ENCODE assay signal across 11 cellular contexts in genomic region chr10:12597800-12598750, GRCh38.
A peak's percentile ranks its signal among the peaks of the same experiment; 100 is the strongest.
DNase-seq lines count a peak whose midpoint lies in the region; ATAC-seq and TF ChIP-seq lines count a peak whose summit lies in the region.
"Had no signal": no experiment of that assay in that cellular context is flagged by ENCODE, and none has a peak within 500 bp of the region (broad histone marks: within the 10 kb centered on the region; RNA-seq: fewer than 3 reads in every experiment).

No MANE protein-coding gene starts in this region.

- H3K9me2 ChIP-seq in GM23338 (ENCODE audit: insufficient read depth): peaks cover 6% of the 10 kb centered on the region; the same call in 1 of the 2 replicates

- no peak overlapping the region for H3K27ac ChIP-seq in BLaER1 treated with 17β-estradiol and CSF1 and Interleukin-3, amounts not matched to agents 10 nM and 100 nM
- H3K27ac ChIP-seq in GM23338 (ENCODE audit: low read depth) (no peak overlapping the region), stomach (no peak overlapping the region)
- H3K27ac ChIP-seq: heart left ventricle had no signal

- H3K36me3 Mint-ChIP-seq in GM23338 (ENCODE audit: low read depth): peaks cover 12% of the 10 kb centered on the region; the same call in 2 of the 3 replicates

- H3K27ac Mint-ChIP-seq in GM23338: no peak overlapping the region

- H3F3A ChIP-seq in GM23338 (replicated peaks; ENCODE audit: low read depth): no peaks in the 10 kb centered on the region

- H2AFZ ChIP-seq in GM23338: no peak overlapping the region

- H3K27me3 Mint-ChIP-seq in GM23338 (ENCODE audit: insufficient read depth, low read depth, poor library complexity): peaks cover 4% of the 10 kb centered on the region

- peak; percentile 71 for DNase-seq in NCI-H1092 (lab: John Stamatoyannopoulos, UW)
- peak; percentile 8 for DNase-seq in NCI-H524 treated with DMSO at 0.1 percent for 48 hours (lab: John Stamatoyannopoulos, UW)
- DNase-seq in dermis blood vessel endothelial cell: peak; percentile 31
- DNase-seq in GM23338 (ENCODE audit: low spot score): no peak
- no peak for DNase-seq in stomach
- DNase-seq: activated gamma-delta T cell treated with Interleukin-2 at 50 U/mL for 16 hours, heart left ventricle, mammary epithelial cell had no signal

- TF ChIP-seq EP300 in stomach (IDR thresholded peaks at IDR 0.05): no peak

- no peak overlapping the region for H3K4me3 Mint-ChIP-seq in GM23338

- no peaks in the 10 kb centered on the region for H3K27me3 ChIP-seq in BLaER1 treated with 17β-estradiol and CSF1 and Interleukin-3, amounts not matched to agents 10 nM and 100 nM
- no peaks in the 10 kb centered on the region for H3K27me3 ChIP-seq in GM23338 (ENCODE audit: insufficient read depth)
- H3K27me3 ChIP-seq in stomach: no peaks in the 10 kb centered on the region
- H3K27me3 ChIP-seq: heart left ventricle had no signal

- H3K4me2 ChIP-seq in BLaER1 treated with 17β-estradiol and CSF1 and Interleukin-3, amounts not matched to agents 10 nM and 100 nM: peak overlapping the region in 9 of 11 experiments; percentile 14 to 63 (median 45); a peak in 17 of 22 replicates
- no peak overlapping the region for H3K4me2 ChIP-seq in GM23338

- H3K79me2 ChIP-seq in GM23338 (replicated peaks; ENCODE audit: insufficient read depth): no peaks in the 10 kb centered on the region

- ATAC-seq in GM23338 (no peak), HG02884 (IDR thresholded peaks at IDR 0.05; ENCODE audit: unreplicated experiment) (no peak), HG03025 (IDR thresholded peaks at IDR 0.05; ENCODE audit: low FRiP score, unreplicated experiment) (no peak)
- ATAC-seq: heart left ventricle had no signal

- peaks cover 0 to 12% (median 0%) of the 10 kb centered on the region in 11 experiments; a peak in 5 of 22 replicates for H3K36me3 ChIP-seq in BLaER1 treated with 17β-estradiol and CSF1 and Interleukin-3, amounts not matched to agents 10 nM and 100 nM
- no peaks in the 10 kb centered on the region for H3K36me3 ChIP-seq in GM23338 (ENCODE audit: insufficient read depth)
- no peaks in the 10 kb centered on the region for H3K36me3 ChIP-seq in stomach
- H3K36me3 ChIP-seq: heart left ventricle had no signal

- H4K20me1 ChIP-seq in BLaER1 treated with 17β-estradiol and CSF1 and Interleukin-3, amounts not matched to agents 10 nM and 100 nM: no peaks in the 10 kb centered on the region
- no peaks in the 10 kb centered on the region for H4K20me1 ChIP-seq in GM23338 (replicated peaks; ENCODE audit: insufficient read depth)

- no peak for TF ChIP-seq CTCF in GM23338 (conservative IDR thresholded peaks at IDR 0.05; ENCODE audit: low read depth in 2 of 2)
- no peak for TF ChIP-seq CTCF in stomach (IDR thresholded peaks at IDR 0.05)

- peaks cover 31 to 43% (median 35%) of the 10 kb centered on the region in 10 experiments for H3K4me1 ChIP-seq in BLaER1 treated with 17β-estradiol and CSF1 and Interleukin-3, amounts not matched to agents 10 nM and 100 nM
- no peaks in the 10 kb centered on the region for H3K4me1 ChIP-seq in GM23338 (ENCODE audit: insufficient read depth)
- H3K4me1 ChIP-seq in stomach: peaks cover 0 to 5% (median 0%) of the 10 kb centered on the region in 4 donors

- peaks cover 10% of the 10 kb centered on the region; the same call in 2 of the 3 replicates for H3K4me1 Mint-ChIP-seq in GM23338

- no peak overlapping the region for H3K4me3 ChIP-seq in BLaER1 treated with 17β-estradiol and CSF1 and Interleukin-3, amounts not matched to agents 10 nM and 100 nM
- H3K4me3 ChIP-seq in GM23338 (no peak overlapping the region), stomach (no peak overlapping the region)
- H3K4me3 ChIP-seq: heart left ventricle had no signal

- WGBS in stomach, 5 donors: 69 to 77% (median 75%) methylated on average over 15 of the region's 15 CpGs

- peaks cover 16% of the 10 kb centered on the region; the same call in 2 of the 3 replicates for H3K9me3 Mint-ChIP-seq in GM23338

- intact Hi-C loops in stomach (cut with DNase I; ENCODE audit: low total_unique reads): no loop called here

- no peak overlapping the region for H3K9ac ChIP-seq in BLaER1 treated with 17β-estradiol and CSF1 and Interleukin-3, amounts not matched to agents 10 nM and 100 nM

- TF ChIP-seq POLR2A in stomach (IDR thresholded peaks at IDR 0.05): no peak

- H3K9me3 ChIP-seq in BLaER1 treated with 17β-estradiol and CSF1 and Interleukin-3, amounts not matched to agents 10 nM and 100 nM (replicated peaks in 1 of 11): peaks cover 8 to 43% (median 18%) of the 10 kb centered on the region in 11 experiments
- no peaks in the 10 kb centered on the region for H3K9me3 ChIP-seq in stomach
- H3K9me3 ChIP-seq: heart left ventricle had no signal

TF ChIP-seq in GM23338, 12 proteins besides CTCF, POLR2A, EP300 and RAD21 (continues in another document):
- TF ChIP-seq POLR2AphosphoS5 (IDR thresholded peaks at IDR 0.05; ENCODE audit: low read depth) (no peak), EZH2phosphoT487 (IDR thresholded peaks at IDR 0.05; ENCODE audit: unreplicated experiment) (no peak), EZH2 (IDR thresholded peaks at IDR 0.05; ENCODE audit: low read depth, unreplicated experiment) (no peak), ZNF114 (CRISPR knock-in tag; IDR thresholded peaks at IDR 0.05) (no peak), CREB1 (CRISPR knock-in tag; IDR thresholded peaks at IDR 0.05; ENCODE audit: low read depth) (no peak), ZNF462 (CRISPR knock-in tag; IDR thresholded peaks at IDR 0.05) (no peak), JUNB (IDR thresholded peaks at IDR 0.05; ENCODE audit: unreplicated experiment) (no peak), NANOG (IDR thresholded peaks at IDR 0.05; ENCODE audit: borderline replicate concordance) (no peak), STAT1 (IDR thresholded peaks at IDR 0.05; ENCODE audit: unreplicated experiment) (no peak)

Comparison
In these comparisons a context has a peak if more than half of its experiments do, and no peak if none do; other contexts are left out.
1. DNase-seq: peak in NCI-H1092 (single experiment), NCI-H524 treated with DMSO at 0.1 percent for 48 hours (single experiment) and dermis blood vessel endothelial cell (single experiment); none in GM23338 (single experiment) and stomach (single experiment).